12 cellular contexts compared by ENCODE assay signal in the genomic region with DNA sequence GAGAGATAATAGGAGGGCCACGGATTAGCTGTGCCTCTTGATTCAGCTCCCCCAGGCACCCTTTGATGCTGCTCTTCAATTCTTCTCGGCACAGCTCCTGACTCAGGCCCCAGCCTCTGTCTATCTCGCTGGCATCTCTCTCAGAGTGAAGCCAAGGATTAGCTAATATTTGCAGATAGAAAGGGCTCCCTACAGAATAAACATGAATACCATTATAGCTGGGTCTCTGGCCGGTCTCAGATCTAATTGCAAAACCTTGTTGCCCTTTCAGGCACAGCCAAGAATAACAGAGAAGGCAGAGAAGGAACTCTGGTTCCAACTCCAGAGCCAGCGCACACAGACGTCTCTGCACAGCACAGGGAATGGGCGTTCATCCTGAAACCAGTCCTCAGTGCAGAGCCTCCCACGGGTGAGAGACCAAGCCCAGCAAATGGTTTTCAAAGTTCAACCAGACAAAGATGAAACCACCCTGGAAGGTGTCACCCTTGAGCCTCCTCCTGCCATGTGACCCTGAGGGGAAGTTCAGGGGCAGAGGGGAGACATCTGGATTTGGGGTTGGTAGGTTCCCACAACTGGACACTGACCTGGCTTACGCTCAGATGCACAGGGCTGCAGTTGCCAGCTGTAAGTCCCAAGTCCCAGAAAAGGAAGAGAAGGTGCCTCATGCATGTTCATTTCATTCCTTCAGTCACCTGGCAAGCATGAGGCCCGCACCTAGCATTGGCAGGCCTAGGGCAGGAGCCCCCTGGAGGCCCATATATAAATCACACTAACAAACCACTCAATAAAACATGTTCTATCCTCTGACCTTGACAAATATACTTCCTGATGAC.
A peak's percentile ranks its signal among the peaks of the same experiment; 100 is the strongest.
DNase-seq lines count a peak whose midpoint lies in the region; ATAC-seq and TF ChIP-seq lines count a peak whose summit lies in the region.
"Had no signal": no experiment of that assay in that cellular context is flagged by ENCODE, and none has a peak within 500 bp of the region (broad histone marks: within the 10 kb centered on the region; RNA-seq: fewer than 3 reads in every experiment).

No MANE protein-coding gene starts in this region.

- H3K4me3 ChIP-seq in MM.1S (ENCODE audit: low read length) = no peak overlapping the region
- H3K4me3 ChIP-seq: cardiac muscle cell, ovary had no signal

- no peaks in the 10 kb centered on the region for H3F3A ChIP-seq in MM.1S (ENCODE audit: insufficient read depth, low read length)

- H3K27ac Mint-ChIP-seq in endothelial cell (ENCODE audit: unreplicated experiment) (no peak overlapping the region), osteocyte (ENCODE audit: unreplicated experiment) (no peak overlapping the region)
- H3K27ac Mint-ChIP-seq: activated T-helper 1 cell treated with anti-CD3 and anti-CD28 coated beads, Interleukin-12 subunit alpha, Interleukin-12 subunit beta, Interleukin-2, Interleukin-4 antibody, amounts not matched to agents 30 ng/mL and 10 ng/mL and 1 ng/mL, durations not matched to agents 14 hours and 24 hours and 36 hours had no signal

- no peaks in the 10 kb centered on the region for H3K36me3 Mint-ChIP-seq in endothelial cell (ENCODE audit: low read depth, unreplicated experiment)
- H3K36me3 Mint-ChIP-seq in osteocyte (ENCODE audit: unreplicated experiment) = no peaks in the 10 kb centered on the region

- H3K36me3 ChIP-seq in MM.1S (replicated peaks; ENCODE audit: insufficient read depth, low read length) = no peaks in the 10 kb centered on the region
- H3K36me3 ChIP-seq: cardiac muscle cell, ovary had no signal

- no peak overlapping the region for H3K4me2 ChIP-seq in MM.1S (ENCODE audit: low read depth, low read length)

- H3K9me3 ChIP-seq in MM.1S (replicated peaks; ENCODE audit: insufficient read depth, low read length) = no peaks in the 10 kb centered on the region
- H3K9me3 ChIP-seq: ovary had no signal

- H3K4me3 Mint-ChIP-seq in endothelial cell (ENCODE audit: unreplicated experiment) (no peak overlapping the region), osteocyte (ENCODE audit: unreplicated experiment) (no peak overlapping the region)
- H3K4me3 Mint-ChIP-seq: activated T-helper 1 cell treated with anti-CD3 and anti-CD28 coated beads, Interleukin-12 subunit alpha, Interleukin-12 subunit beta, Interleukin-2, Interleukin-4 antibody, amounts not matched to agents 30 ng/mL and 10 ng/mL and 1 ng/mL, durations not matched to agents 14 hours and 24 hours and 36 hours had no signal

- H4K20me1 ChIP-seq in MM.1S (ENCODE audit: insufficient read depth, low read length) = no peaks in the 10 kb centered on the region

- H3K4me1 ChIP-seq in MM.1S (ENCODE audit: low read length) = no peaks in the 10 kb centered on the region

- H3K79me2 ChIP-seq in MM.1S (ENCODE audit: low read length) = no peaks in the 10 kb centered on the region

- H3K9me3 Mint-ChIP-seq in endothelial cell (ENCODE audit: unreplicated experiment) (no peaks in the 10 kb centered on the region), osteocyte (ENCODE audit: unreplicated experiment) (peaks cover 42% of the 10 kb centered on the region)
- H3K9me3 Mint-ChIP-seq: activated T-helper 1 cell treated with anti-CD3 and anti-CD28 coated beads, Interleukin-12 subunit alpha, Interleukin-12 subunit beta, Interleukin-2, Interleukin-4 antibody, amounts not matched to agents 30 ng/mL and 10 ng/mL and 1 ng/mL, durations not matched to agents 14 hours and 24 hours and 36 hours had no signal

- no peak overlapping the region for H3K27ac ChIP-seq in MM.1S (ENCODE audit: low read length)
- H3K27ac ChIP-seq: cardiac muscle cell, ovary had no signal

- no peak overlapping the region for H2AFZ ChIP-seq in MM.1S (ENCODE audit: low read length)

- H3K4me1 Mint-ChIP-seq in endothelial cell (ENCODE audit: unreplicated experiment) (peaks cover 2% of the 10 kb centered on the region), osteocyte (ENCODE audit: unreplicated experiment) (no peaks in the 10 kb centered on the region)

- no peaks in the 10 kb centered on the region for H3K9me2 ChIP-seq in MM.1S (replicated peaks; ENCODE audit: insufficient read depth, low read length)

- H3K27me3 ChIP-seq in MM.1S (replicated peaks; ENCODE audit: insufficient read depth, low read length) = peaks cover 92% of the 10 kb centered on the region
- H3K27me3 ChIP-seq: cardiac muscle cell, ovary had no signal

- peaks cover 2% of the 10 kb centered on the region for H3K27me3 Mint-ChIP-seq in endothelial cell (ENCODE audit: unreplicated experiment)
- H3K27me3 Mint-ChIP-seq in osteocyte (ENCODE audit: unreplicated experiment) = no peaks in the 10 kb centered on the region

- ATAC-seq in GM18520 (IDR thresholded peaks at IDR 0.05; ENCODE audit: unreplicated experiment) (no peak), GM19324 (IDR thresholded peaks at IDR 0.05; ENCODE audit: low FRiP score, unreplicated experiment) (no peak)

- no peak overlapping the region for H3K9ac ChIP-seq in MM.1S (ENCODE audit: low read length)

- TF ChIP-seq CTCF in GM12872 (IDR thresholded peaks at IDR 0.05; ENCODE audit: insufficient read depth, low read depth, low read length) (peak; percentile 39; the same call in 2 of the 3 replicates), MM.1S (IDR thresholded peaks at IDR 0.05; ENCODE audit: low read length) (peak; percentile 18), endothelial cell (IDR thresholded peaks at IDR 0.05; ENCODE audit: unreplicated experiment) (peak; percentile 39), osteocyte (IDR thresholded peaks at IDR 0.05) (no peak)

- DNase-seq in MM.1S (no peak), endothelial cell (ENCODE audit: low spot score) (no peak), osteocyte (ENCODE audit: extremely low spot score, unreplicated experiment) (peak; percentile 76), AG08395 (ENCODE audit: low spot score) (no peak)
- DNase-seq: DMS53, NCI-H1092 had no signal
